In the genomic region with DNA sequence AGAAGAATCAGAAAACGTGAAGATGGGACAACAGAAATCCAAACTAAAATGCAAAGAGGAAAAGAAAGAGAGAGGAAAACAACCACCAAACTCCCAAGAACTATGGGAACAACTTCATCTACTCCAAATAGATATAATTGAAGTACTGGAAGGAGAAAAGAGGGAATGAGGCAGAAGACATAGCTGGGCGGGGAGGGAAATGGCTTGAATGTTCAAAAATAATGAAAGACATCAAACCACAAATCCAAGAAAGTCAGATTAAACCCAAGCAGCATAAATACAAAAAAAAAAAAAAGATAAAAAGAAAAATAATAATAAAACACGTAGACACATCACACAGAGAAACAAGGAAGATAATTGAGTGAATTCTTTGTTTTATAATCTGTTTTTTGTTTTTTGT, we compare ENCODE assay signal across 7 cellular contexts.
"Had no signal": no experiment of that assay in that cellular context is flagged by ENCODE, and none has a peak within 500 bp of the region (broad histone marks: within the 10 kb centered on the region; RNA-seq: fewer than 3 reads in every experiment).

No MANE protein-coding gene starts in this region.

- H3K4me3 ChIP-seq: GM23338 had no signal

- ATAC-seq: GM23338 had no signal

- H3K27ac Mint-ChIP-seq: GM23338, H9, HFFc6 had no signal

- H3K27ac ChIP-seq: KMS-11 had no signal

- H3K4me1 Mint-ChIP-seq: GM23338 had no signal

- H3K9me3 Mint-ChIP-seq: GM23338 had no signal

- DNase-seq: H9, HCEC 1CT, HFFc6, IMR-90, KBM-7 had no signal

- H3K4me3 Mint-ChIP-seq: GM23338, H9, HFFc6 had no signal
